ENCODE assay signal across 19 cellular contexts in genomic region chr9:84206801-84207200, GRCh38.
DNase-seq lines count a peak whose midpoint lies in the region; ATAC-seq and TF ChIP-seq lines count a peak whose summit lies in the region.
"Had no signal": no experiment of that assay in that cellular context is flagged by ENCODE, and none has a peak within 500 bp of the region (broad histone marks: within the 10 kb centered on the region; RNA-seq: fewer than 3 reads in every experiment).

No MANE protein-coding gene starts in this region.

- peaks cover 21% of the 10 kb centered on the region for H3K27me3 Mint-ChIP-seq in brain
- H3K27me3 Mint-ChIP-seq: IgD-negative memory B cell had no signal

- H3K9me3 ChIP-seq in GM23248 (ENCODE audit: low read depth): no peaks in the 10 kb centered on the region
- no peaks in the 10 kb centered on the region for H3K9me3 ChIP-seq in skeletal muscle tissue (ENCODE audit: control insufficient read depth in 3 of 3, low read length in 3 of 3)
- H3K9me3 ChIP-seq: Caco-2, MG63 had no signal

- no peaks in the 10 kb centered on the region for H4K20me1 ChIP-seq in GM23248 (ENCODE audit: insufficient read depth)

- H3K9me3 Mint-ChIP-seq in brain: peaks cover 0 to 10% (median 3%) of the 10 kb centered on the region in 5 experiments
- H3K9me3 Mint-ChIP-seq: CD4-positive, alpha-beta T cell; H9 had no signal

- H3K27ac Mint-ChIP-seq in brain: peak overlapping the region in 4 of 5 experiments; percentile 32 to 86 (median 46)
- H3K27ac Mint-ChIP-seq: B cell; CD4-positive, alpha-beta T cell had no signal

- H3K36me3 ChIP-seq in GM23248 (ENCODE audit: low read depth) (no peaks in the 10 kb centered on the region), skeletal muscle tissue (ENCODE audit: control insufficient read depth in 3 of 3, insufficient read depth in 3 of 3, low read length in 3 of 3) (no peaks in the 10 kb centered on the region)
- H3K36me3 ChIP-seq: MG63 had no signal

- H3K27ac ChIP-seq in GM23248: no peak overlapping the region
- peak overlapping the region; percentile 19 for H3K27ac ChIP-seq in skeletal muscle tissue (ENCODE audit: low read depth, low read length)
- H3K27ac ChIP-seq: HL-60 had no signal

- H3K79me2 ChIP-seq in GM23248 (ENCODE audit: insufficient read depth): no peaks in the 10 kb centered on the region

- no peaks in the 10 kb centered on the region for H3F3A ChIP-seq in GM23248 (ENCODE audit: insufficient read depth)

- H3K4me3 Mint-ChIP-seq in brain: peak overlapping the region in 2 of 5 experiments; percentile 56 to 60
- H3K4me3 Mint-ChIP-seq: B cell; CD4-positive, alpha-beta T cell; H9 had no signal

- no peak for ATAC-seq in GM18868 (IDR thresholded peaks at IDR 0.05; ENCODE audit: unreplicated experiment)
- ATAC-seq: SK-N-SH treated with all-trans-retinoic acid at 6 μM for 48 hours had no signal

- no peaks in the 10 kb centered on the region for H3K9me2 ChIP-seq in GM23248 (ENCODE audit: insufficient read depth)

- peaks cover 30% of the 10 kb centered on the region for H3K4me1 Mint-ChIP-seq in brain
- H3K4me1 Mint-ChIP-seq: B cell, IgD-negative memory B cell had no signal

- DNase-seq in AG08395 (ENCODE audit: low spot score) (peak; percentile 5), GM23248 (no peak), DMS153 treated with DMSO at 0.1 percent for 48 hours (lab: John Stamatoyannopoulos, UW; ENCODE audit: unreplicated experiment) (no peak), SW480 (ENCODE audit: low spot score) (no peak)
- DNase-seq: Caco-2; CD4-positive, alpha-beta T cell; H9; MG63; NCI-H1092; NCI-H1436 treated with DMSO at 0.1 percent for 48 hours; NCI-H2081; SHP77 had no signal

- no peak overlapping the region for H3K4me2 ChIP-seq in GM23248 (ENCODE audit: unreplicated experiment)

- H2AFZ ChIP-seq in GM23248: peak overlapping the region; percentile 70

- no peak overlapping the region for H3K9ac ChIP-seq in GM23248
- H3K9ac ChIP-seq in skeletal muscle tissue (ENCODE audit: low read depth in 1 of 3, low read length in 3 of 3): no peak overlapping the region

- H3K4me3 ChIP-seq in GM23248 (no peak overlapping the region), skeletal muscle tissue (ENCODE audit: low read length in 3 of 3) (no peak overlapping the region)
- H3K4me3 ChIP-seq: MG63 had no signal

- H3K4me1 ChIP-seq in GM23248 (ENCODE audit: insufficient read depth): no peaks in the 10 kb centered on the region
- H3K4me1 ChIP-seq in skeletal muscle tissue (ENCODE audit: control insufficient read depth in 3 of 3, insufficient read depth in 3 of 3, low read length in 3 of 3): no peaks in the 10 kb centered on the region
- H3K4me1 ChIP-seq: Caco-2 had no signal

- TF ChIP-seq CTCF in brain (conservative IDR thresholded peaks at IDR 0.05): no peak

- WGBS in GM23248 (ENCODE audit: low coverage in 1 of 2, low lambda C conversion rate in 2 of 2, missing lambda C conversion rate in 2 of 2), 2 experiments: 49 to 56% methylated on average over 5 to 7 of the region's 7 CpGs

- no peaks in the 10 kb centered on the region for H3K36me3 Mint-ChIP-seq in brain
- H3K36me3 Mint-ChIP-seq: IgD-negative memory B cell had no signal

- H3K27me3 ChIP-seq in GM23248 (replicated peaks; ENCODE audit: insufficient read depth): no peaks in the 10 kb centered on the region; the same call in 1 of the 2 replicates
- H3K27me3 ChIP-seq in skeletal muscle tissue (ENCODE audit: control insufficient read depth in 3 of 3, insufficient read depth in 3 of 3, low read length in 3 of 3): peaks cover 0 to 5% (median 5%) of the 10 kb centered on the region in 3 donors
- H3K27me3 ChIP-seq: MG63 had no signal

- in situ Hi-C loops in GM23248 (cut with MboI): no loop called here
